15 cellular contexts compared by ENCODE assay signal in the genomic region with DNA sequence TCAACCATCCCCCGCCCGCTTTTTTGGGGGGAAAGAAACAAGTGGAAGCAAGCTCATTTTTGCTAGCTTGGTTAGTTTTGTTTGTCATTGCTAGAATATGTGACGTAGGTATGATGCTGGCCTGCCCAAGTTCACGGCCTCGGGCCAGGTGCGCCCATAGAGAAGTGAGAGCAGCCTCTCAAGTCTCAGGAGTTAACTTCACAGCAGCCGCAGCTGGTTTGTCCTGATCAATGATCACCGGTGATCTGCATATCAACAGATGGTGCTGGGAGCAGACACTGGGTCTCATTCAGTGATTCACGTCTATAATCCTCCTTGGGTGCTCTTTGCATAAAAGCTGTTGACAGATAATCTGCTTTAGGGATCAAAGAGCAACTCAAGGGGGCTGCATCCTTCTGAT. TPM values are rescaled to one million over a fixed set of nuclear protein-coding genes. Genes with fewer than 3 reads are reported as not detected.
DNase-seq lines count a peak whose midpoint lies in the region; ATAC-seq, FAIRE-seq and TF ChIP-seq lines count a peak whose summit lies in the region.
"Had no signal": no experiment of that assay in that cellular context is flagged by ENCODE, and none has a peak within 500 bp of the region (broad histone marks: within the 10 kb centered on the region; RNA-seq: fewer than 3 reads in every experiment).

No MANE protein-coding gene starts in this region.

- DNase-seq in D721Med (ENCODE audit: insufficient read length, low spot score) (peak; percentile 51), NCI-H82 treated with DMSO at 0.1 percent for 48 hours (lab: John Stamatoyannopoulos, UW; ENCODE audit: unreplicated experiment) (peak; percentile 84), COLO668 (lab: John Stamatoyannopoulos, UW; ENCODE audit: unreplicated experiment) (no peak)
- DNase-seq in CD4-positive, alpha-beta T cell = no peak
- no peak for DNase-seq in activated CD8-positive, alpha-beta T cell treated with anti-CD3 and anti-CD28 coated beads for 36 hours
- DNase-seq in stimulated activated naive CD8-positive, alpha-beta T cell treated with anti-CD3 and anti-CD28 coated beads, Interleukin-15, amount 100 ng/mL, for 72 hours = no peak
- DNase-seq: activated CD8-positive, alpha-beta memory T cell treated with anti-CD3 and anti-CD28 coated beads, Interleukin-2, amount 50 U/mL, for 48 hours; NCI-H1105; OCI-M1; T1000 had no signal

- intact Hi-C loops in CD4-positive, alpha-beta T cell (cut with DNase I, micrococcal nuclease) = loop anchor here in 1 of 2 experiments (5.0 kb wide), 1 partner anchor 695 kb away; no protein-coding TSS in a partner anchor
- intact Hi-C loops in activated CD8-positive, alpha-beta T cell treated with anti-CD3 and anti-CD28 coated beads for 36 hours (cut with micrococcal nuclease) = no loop called here

- FAIRE-seq in D721Med (lab: Jason Lieb, UNC) = peak; percentile 67
- FAIRE-seq: A549 had no signal

- H3K27me3 Mint-ChIP-seq in CD4-positive, alpha-beta T cell = peaks cover 90% of the 10 kb centered on the region
- peaks cover 47% of the 10 kb centered on the region for H3K27me3 Mint-ChIP-seq in activated CD8-positive, alpha-beta T cell treated with anti-CD3 and anti-CD28 coated beads for 36 hours
- H3K27me3 Mint-ChIP-seq in stimulated activated naive CD8-positive, alpha-beta T cell treated with anti-CD3 and anti-CD28 coated beads, Interleukin-15, amount 100 ng/mL, for 72 hours = peaks cover 100% of the 10 kb centered on the region

- no peaks in the 10 kb centered on the region for H3K4me1 Mint-ChIP-seq in CD4-positive, alpha-beta T cell (ENCODE audit: low read depth)
- H3K4me1 Mint-ChIP-seq in activated CD8-positive, alpha-beta T cell treated with anti-CD3 and anti-CD28 coated beads for 36 hours (ENCODE audit: low read depth) = peaks cover 6% of the 10 kb centered on the region
- H3K4me1 Mint-ChIP-seq in stimulated activated naive CD8-positive, alpha-beta T cell treated with anti-CD3 and anti-CD28 coated beads, Interleukin-15, amount 100 ng/mL, for 72 hours = peaks cover 12% of the 10 kb centered on the region

- peaks cover 34% of the 10 kb centered on the region for H3K27me3 ChIP-seq in CD4-positive, alpha-beta T cell (ENCODE audit: control insufficient read depth, insufficient read depth, low read length)

- no peak for TF ChIP-seq CTCF in D721Med (IDR thresholded peaks at IDR 0.05; ENCODE audit: insufficient read depth, missing control alignments)
- TF ChIP-seq CTCF in CD4-positive, alpha-beta T cell (IDR thresholded peaks at IDR 0.05) = no peak
- TF ChIP-seq CTCF in activated CD8-positive, alpha-beta T cell treated with anti-CD3 and anti-CD28 coated beads for 36 hours (IDR thresholded peaks at IDR 0.05) = no peak

- CTCF ChIA-PET in CD4-positive, alpha-beta T cell (lab: Charles Lee) = interaction anchor here (1.5 kb wide), 1 partner anchor 11 kb away, joined by 3 read pairs; no protein-coding TSS in a partner anchor
- CTCF ChIA-PET in activated CD8-positive, alpha-beta T cell treated with anti-CD3 and anti-CD28 coated beads for 36 hours (lab: Charles Lee) = interaction anchor here (0.7 to 3.4 kb wide), 14 partner anchors 9 to 351 kb away, joined by 3 to 18 read pairs (median 4); no protein-coding TSS in a partner anchor

- H3K27ac Mint-ChIP-seq in CD4-positive, alpha-beta T cell = no peak overlapping the region
- H3K27ac Mint-ChIP-seq in activated CD8-positive, alpha-beta T cell treated with anti-CD3 and anti-CD28 coated beads for 36 hours = no peak overlapping the region
- H3K27ac Mint-ChIP-seq in stimulated activated naive CD8-positive, alpha-beta T cell treated with anti-CD3 and anti-CD28 coated beads, Interleukin-15, amount 100 ng/mL, for 72 hours = no peak overlapping the region
- H3K27ac Mint-ChIP-seq: naive thymus-derived CD4-positive, alpha-beta T cell had no signal

- H3K36me3 Mint-ChIP-seq in CD4-positive, alpha-beta T cell (ENCODE audit: low read depth) = no peaks in the 10 kb centered on the region
- no peaks in the 10 kb centered on the region for H3K36me3 Mint-ChIP-seq in activated CD8-positive, alpha-beta T cell treated with anti-CD3 and anti-CD28 coated beads for 36 hours (ENCODE audit: low read depth)
- H3K36me3 Mint-ChIP-seq: brain; naive thymus-derived CD4-positive, alpha-beta T cell had no signal

- ATAC-seq in GM19467 (IDR thresholded peaks at IDR 0.05; ENCODE audit: unreplicated experiment) (peak; percentile 58), HG02884 (IDR thresholded peaks at IDR 0.05; ENCODE audit: unreplicated experiment) (peak; percentile 56)
- ATAC-seq in CD4-positive, alpha-beta T cell (ENCODE audit: poor library complexity) = no peak
- ATAC-seq in activated CD8-positive, alpha-beta T cell treated with anti-CD3 and anti-CD28 coated beads for 36 hours = no peak
- ATAC-seq in stimulated activated naive CD8-positive, alpha-beta T cell treated with anti-CD3 and anti-CD28 coated beads, Interleukin-15, amount 100 ng/mL, for 72 hours = no peak

- H3K27ac ChIP-seq in CD4-positive, alpha-beta T cell (ENCODE audit: low read depth, low read length) = no peak overlapping the region

- no peak overlapping the region for H3K4me3 Mint-ChIP-seq in CD4-positive, alpha-beta T cell
- H3K4me3 Mint-ChIP-seq in activated CD8-positive, alpha-beta T cell treated with anti-CD3 and anti-CD28 coated beads for 36 hours = no peak overlapping the region
- H3K4me3 Mint-ChIP-seq in stimulated activated naive CD8-positive, alpha-beta T cell treated with anti-CD3 and anti-CD28 coated beads, Interleukin-15, amount 100 ng/mL, for 72 hours = no peak overlapping the region

- POLR2A ChIA-PET in CD4-positive, alpha-beta T cell (lab: Charles Lee) = no interaction called here
- POLR2A ChIA-PET in activated CD8-positive, alpha-beta T cell treated with anti-CD3 and anti-CD28 coated beads for 36 hours (lab: Charles Lee) = interaction anchor here (0.6 kb wide), 1 partner anchor 291 kb away, joined by 3 read pairs; no protein-coding TSS in a partner anchor

- H3K9me3 ChIP-seq in CD4-positive, alpha-beta T cell (ENCODE audit: control insufficient read depth, low read length) = no peaks in the 10 kb centered on the region
- H3K9me3 ChIP-seq: A549 had no signal

- no peaks in the 10 kb centered on the region for H3K9me3 Mint-ChIP-seq in CD4-positive, alpha-beta T cell
- H3K9me3 Mint-ChIP-seq in activated CD8-positive, alpha-beta T cell treated with anti-CD3 and anti-CD28 coated beads for 36 hours = no peaks in the 10 kb centered on the region
- no peaks in the 10 kb centered on the region for H3K9me3 Mint-ChIP-seq in stimulated activated naive CD8-positive, alpha-beta T cell treated with anti-CD3 and anti-CD28 coated beads, Interleukin-15, amount 100 ng/mL, for 72 hours

RNA-seq across cellular contexts. Expression of gene ENPP6, which starts 50.1 kb away (rescaled TPM):
- total RNA-seq in CD4-positive, alpha-beta T cell = not detected
- under 1 TPM; 0.27 to 0.40 TPM for total RNA-seq in activated CD8-positive, alpha-beta T cell treated with anti-CD3 and anti-CD28 coated beads for 36 hours

Comparison
In these comparisons a context has a peak if more than half of its experiments do, and no peak if none do; other contexts are left out.
1. DNase-seq: peak in D721Med (single experiment) and NCI-H82 treated with DMSO at 0.1 percent for 48 hours (single experiment); none in CD4-positive, alpha-beta T cell (0 of 10), activated CD8-positive, alpha-beta T cell treated with anti-CD3 and anti-CD28 coated beads for 36 hours (single experiment), COLO668 (single experiment) and stimulated activated naive CD8-positive, alpha-beta T cell treated with anti-CD3 and anti-CD28 coated beads, Interleukin-15, amount 100 ng/mL, for 72 hours (0 of 2).
2. ATAC-seq: peak in GM19467 (single experiment) and HG02884 (single experiment); none in CD4-positive, alpha-beta T cell (single experiment), activated CD8-positive, alpha-beta T cell treated with anti-CD3 and anti-CD28 coated beads for 36 hours (single experiment) and stimulated activated naive CD8-positive, alpha-beta T cell treated with anti-CD3 and anti-CD28 coated beads, Interleukin-15, amount 100 ng/mL, for 72 hours (single experiment).